In the genomic region with DNA sequence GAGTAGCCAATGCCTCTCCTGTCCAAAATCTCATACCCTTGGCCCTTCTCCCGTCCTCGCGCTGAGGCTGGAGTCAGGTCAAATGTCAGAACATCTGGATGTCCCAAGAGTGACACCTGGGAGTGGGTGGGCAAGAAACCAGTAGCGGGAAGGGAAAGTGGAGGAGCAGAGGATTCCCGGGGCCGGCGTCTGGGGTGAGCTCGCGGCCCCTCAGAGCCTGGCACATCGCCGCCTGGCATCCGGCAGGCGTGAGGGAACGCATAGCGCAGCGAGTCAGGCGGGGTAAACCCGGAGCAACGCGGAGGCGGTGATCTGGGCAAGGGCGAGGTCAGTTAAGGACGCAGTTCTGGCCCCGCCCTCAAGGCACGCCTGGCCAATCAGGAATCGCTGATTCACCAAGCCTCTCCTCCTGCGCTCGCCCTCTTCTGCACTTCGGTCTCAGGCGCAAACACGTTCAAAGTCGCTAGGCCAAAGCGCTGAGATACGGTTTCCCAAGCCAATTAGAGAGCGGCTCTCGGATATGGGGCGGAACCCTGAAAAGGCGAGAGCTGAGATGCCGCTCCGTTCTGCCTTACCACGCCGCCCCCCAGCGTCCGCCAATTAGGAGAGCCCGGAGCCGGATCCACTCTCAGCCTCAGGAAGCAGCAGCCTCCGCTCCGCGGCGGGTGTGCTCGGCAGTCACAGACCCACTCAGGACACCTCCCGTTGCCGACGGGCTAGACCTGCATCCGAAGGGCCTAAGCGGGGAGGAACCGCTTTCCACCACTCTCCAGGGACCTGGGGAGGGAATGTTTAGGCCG, we compare ENCODE assay signal across 8 cellular contexts. TPM values are rescaled to one million over a fixed set of nuclear protein-coding genes. Genes with fewer than 3 reads are reported as not detected.
DNase-seq lines count a peak whose midpoint lies in the region; ATAC-seq, FAIRE-seq and TF ChIP-seq lines count a peak whose summit lies in the region.

No MANE protein-coding gene starts in this region.

- H3K9me3 ChIP-seq in keratinocyte (ENCODE audit: control insufficient read depth, low read depth, low read length), result no peaks in the 10 kb centered on the region

- H3K9me1 ChIP-seq in keratinocyte (ENCODE audit: control insufficient read depth, extremely low read depth, insufficient read depth, low read length), result no peaks in the 10 kb centered on the region

- TF ChIP-seq CTCF in AG09319 (IDR thresholded peaks at IDR 0.05; ENCODE audit: low read depth, low read length), result peak; percentile 13
- TF ChIP-seq CTCF in keratinocyte (optimal IDR thresholded peaks at IDR 0.05 in 1 of 3, IDR thresholded peaks at IDR 0.05 in 1 of 3, conservative IDR thresholded peaks at IDR 0.05 in 1 of 3; ENCODE audit: extremely low read depth in 1 of 3, insufficient read depth in 2 of 3, low read length in 3 of 3), result peak in 1 of 3 experiments; percentile 25

- peak overlapping the region; percentile 100 for H3K4me2 ChIP-seq in keratinocyte (ENCODE audit: control insufficient read depth, extremely low read depth, insufficient read depth, low read depth, low read length)

- H3K27ac ChIP-seq in keratinocyte (ENCODE audit: control insufficient read depth, insufficient read depth, low read length), result peak overlapping the region; percentile 96

- peaks cover 0 to 10% of the 10 kb centered on the region in 2 experiments for H3K36me3 ChIP-seq in keratinocyte (ENCODE audit: control insufficient read depth in 2 of 2, extremely low read depth in 1 of 2, insufficient read depth in 2 of 2, low read length in 2 of 2)

- no peaks in the 10 kb centered on the region for H3K79me2 ChIP-seq in keratinocyte (ENCODE audit: control insufficient read depth, insufficient read depth, low read length)

- DNase-seq in AG09319 (ENCODE audit: extremely low read depth, low read depth), result peak; percentile 98
- peak; percentile 99 for DNase-seq in NCI-H446 (lab: John Stamatoyannopoulos, UW)
- peak; percentile 95 for DNase-seq in activated CD4-positive, CD25-positive, alpha-beta regulatory T cell treated with anti-CD3 and anti-CD28 coated beads, Interleukin-2, amount 50 U/mL, for 72 hours
- DNase-seq in cerebellum (ENCODE audit: low spot score), result peak; percentile 97
- peak; percentile 92 for DNase-seq in keratinocyte (ENCODE audit: low read depth, low spot score)
- DNase-seq in stimulated activated CD4-positive, alpha-beta T cell treated with anti-CD3 and anti-CD28 coated beads, Interleukin-15, amount 100 ng/mL, for 1 hour (ENCODE audit: low read depth in 1 of 2, low spot score in 1 of 2), result peak; percentile 86

- peak overlapping the region; percentile 53 to 84 (median 75) for H3K4me3 ChIP-seq in keratinocyte (ENCODE audit: control insufficient read depth in 2 of 3, extremely low read depth in 1 of 3, insufficient read depth in 2 of 3, low read depth in 1 of 3, low read length in 3 of 3)

- FAIRE-seq in keratinocyte (lab: Jason Lieb, UNC), result peak; percentile 81

- no peaks in the 10 kb centered on the region for H4K20me1 ChIP-seq in keratinocyte (ENCODE audit: control insufficient read depth, extremely low read depth, insufficient read depth, low read length)

- H2AFZ ChIP-seq in keratinocyte (ENCODE audit: control insufficient read depth, low read length), result peak overlapping the region; percentile 91

- peaks cover 26% of the 10 kb centered on the region for H3K4me1 ChIP-seq in keratinocyte (ENCODE audit: control insufficient read depth, extremely low read depth, insufficient read depth, low read length)

- H3K9ac ChIP-seq in keratinocyte (ENCODE audit: control insufficient read depth, extremely low read depth, insufficient read depth, low read length), result peak overlapping the region; percentile 88

- dilution Hi-C loops in keratinocyte (cut with MboI; ENCODE audit: extremely low pct_ligation_motif_present, low sequenced_read_pairs), result no loop called here

- peak; percentile 92 for ATAC-seq in GM19025 (IDR thresholded peaks at IDR 0.05; ENCODE audit: low read depth, unreplicated experiment)
- ATAC-seq in HG03342 (IDR thresholded peaks at IDR 0.05; ENCODE audit: unreplicated experiment), result peak; percentile 84

- no peaks in the 10 kb centered on the region for H3K27me3 ChIP-seq in keratinocyte (ENCODE audit: control insufficient read depth, extremely low read depth, insufficient read depth, low read length)

RNA-seq across cellular contexts. Expression of a gene that starts 22.5 kb away (rescaled TPM):
- 37.8 TPM for total RNA-seq in cerebellum
- polyA plus RNA-seq in keratinocyte, result 36.2 to 48.7 TPM (median 40.6 TPM) in 3 replicates
- polyA plus RNA-seq in keratinocyte (2011; ENCODE audit: low read depth), result 29.3 TPM
- 21.9 and 23.3 TPM in 2 replicates for polyA plus RNA-seq in keratinocyte (2011; cell fraction: cytosol; rRNA removed)
- polyA plus RNA-seq in keratinocyte (2011; cell fraction: nucleus; rRNA removed), result 113 and 123 TPM in 2 replicates
- polyA plus RNA-seq in keratinocyte (2012; ENCODE audit: low replicate concordance), result 22.7 and 25.3 TPM in 2 replicates
- 52.6 to 68.9 TPM (median 66.8 TPM) in 3 replicates for polyA minus RNA-seq in keratinocyte
- 35.1 TPM for polyA minus RNA-seq in keratinocyte (2011; cell fraction: cytosol; rRNA and poly(A)+ RNA removed)
- 42.5 and 53.4 TPM in 2 replicates for polyA minus RNA-seq in keratinocyte (2011; cell fraction: nucleus; rRNA and poly(A)+ RNA removed)

RNA-seq across cellular contexts. Expression of a gene that starts 22.7 kb away (rescaled TPM):
- total RNA-seq in cerebellum, result 1,193 TPM
- 5,669 to 7,560 TPM (median 6,374 TPM) in 3 replicates for polyA plus RNA-seq in keratinocyte
- polyA plus RNA-seq in keratinocyte (2011; ENCODE audit: low read depth), result 5,131 TPM
- 8,032 and 8,200 TPM in 2 replicates for polyA plus RNA-seq in keratinocyte (2011; cell fraction: cytosol; rRNA removed)
- polyA plus RNA-seq in keratinocyte (2011; cell fraction: nucleus; rRNA removed), result 2,373 and 2,480 TPM in 2 replicates
- polyA plus RNA-seq in keratinocyte (2012; ENCODE audit: low replicate concordance), result 5,588 and 7,887 TPM in 2 replicates
- 1,658 to 4,031 TPM (median 3,145 TPM) in 3 replicates for polyA minus RNA-seq in keratinocyte
- 1,661 TPM for polyA minus RNA-seq in keratinocyte (2011; cell fraction: cytosol; rRNA and poly(A)+ RNA removed)
- polyA minus RNA-seq in keratinocyte (2011; cell fraction: nucleus; rRNA and poly(A)+ RNA removed), result 306 and 457 TPM in 2 replicates

RNA-seq across cellular contexts. Expression of a gene that starts 27.8 kb away (rescaled TPM):
- total RNA-seq in cerebellum, result 10.8 TPM
- 0.31 to 0.61 TPM (median 0.49 TPM) in 3 replicates for polyA plus RNA-seq in keratinocyte
- polyA plus RNA-seq in keratinocyte (2011; ENCODE audit: low read depth), result 1.6 TPM
- polyA plus RNA-seq in keratinocyte (2011; cell fraction: cytosol; rRNA removed), result 0.18 and 0.52 TPM in 2 replicates
- polyA plus RNA-seq in keratinocyte (2011; cell fraction: nucleus; rRNA removed), result 0.23 and 0.42 TPM in 2 replicates
- 0.73 and 3.6 TPM in 2 replicates for polyA plus RNA-seq in keratinocyte (2012; ENCODE audit: low replicate concordance)
- polyA minus RNA-seq in keratinocyte, result 0.19 to 0.82 TPM (median 0.66 TPM) in 3 replicates
- not detected for polyA minus RNA-seq in keratinocyte (2011; cell fraction: cytosol; rRNA and poly(A)+ RNA removed)
- polyA minus RNA-seq in keratinocyte (2011; cell fraction: nucleus; rRNA and poly(A)+ RNA removed), result 0.78 and 0.95 TPM in 2 replicates

RNA-seq across cellular contexts. Expression of a gene that starts 39.9 kb away (rescaled TPM):
- total RNA-seq in cerebellum, result 18.1 TPM
- 43.0 to 49.3 TPM (median 45.0 TPM) in 3 replicates for polyA plus RNA-seq in keratinocyte
- 55.5 TPM for polyA plus RNA-seq in keratinocyte (2011; ENCODE audit: low read depth)
- 23.2 and 40.6 TPM in 2 replicates for polyA plus RNA-seq in keratinocyte (2011; cell fraction: cytosol; rRNA removed)
- 59.1 and 59.7 TPM in 2 replicates for polyA plus RNA-seq in keratinocyte (2011; cell fraction: nucleus; rRNA removed)
- polyA plus RNA-seq in keratinocyte (2012; ENCODE audit: low replicate concordance), result 43.3 and 58.7 TPM in 2 replicates
- 52.5 to 66.9 TPM (median 62.3 TPM) in 3 replicates for polyA minus RNA-seq in keratinocyte
- 66.4 TPM for polyA minus RNA-seq in keratinocyte (2011; cell fraction: cytosol; rRNA and poly(A)+ RNA removed)
- 28.2 and 33.5 TPM in 2 replicates for polyA minus RNA-seq in keratinocyte (2011; cell fraction: nucleus; rRNA and poly(A)+ RNA removed)

RNA-seq across cellular contexts. Expression of a gene that starts 40.3 kb away (rescaled TPM):
- 17.1 TPM for total RNA-seq in cerebellum
- polyA plus RNA-seq in keratinocyte, result 68.3 to 106 TPM (median 68.5 TPM) in 3 replicates
- polyA plus RNA-seq in keratinocyte (2011; ENCODE audit: low read depth), result 80.6 TPM
- polyA plus RNA-seq in keratinocyte (2011; cell fraction: cytosol; rRNA removed), result 58.1 and 84.8 TPM in 2 replicates
- polyA plus RNA-seq in keratinocyte (2011; cell fraction: nucleus; rRNA removed), result 54.4 and 66.0 TPM in 2 replicates
- polyA plus RNA-seq in keratinocyte (2012; ENCODE audit: low replicate concordance), result 97.1 and 119 TPM in 2 replicates
- 7.9 to 25.1 TPM (median 15.5 TPM) in 3 replicates for polyA minus RNA-seq in keratinocyte
- 29.5 TPM for polyA minus RNA-seq in keratinocyte (2011; cell fraction: cytosol; rRNA and poly(A)+ RNA removed)
- polyA minus RNA-seq in keratinocyte (2011; cell fraction: nucleus; rRNA and poly(A)+ RNA removed), result 6.6 and 8.8 TPM in 2 replicates

Comparison
In these comparisons a context has a peak if more than half of its experiments do, and no peak if none do; other contexts are left out.
1. Peak in every context shown above with its lines: DNase-seq, ATAC-seq, H3K4me3 ChIP-seq and H3K27ac ChIP-seq.